ENCODE assay signal across 28 cellular contexts in the genomic region with DNA sequence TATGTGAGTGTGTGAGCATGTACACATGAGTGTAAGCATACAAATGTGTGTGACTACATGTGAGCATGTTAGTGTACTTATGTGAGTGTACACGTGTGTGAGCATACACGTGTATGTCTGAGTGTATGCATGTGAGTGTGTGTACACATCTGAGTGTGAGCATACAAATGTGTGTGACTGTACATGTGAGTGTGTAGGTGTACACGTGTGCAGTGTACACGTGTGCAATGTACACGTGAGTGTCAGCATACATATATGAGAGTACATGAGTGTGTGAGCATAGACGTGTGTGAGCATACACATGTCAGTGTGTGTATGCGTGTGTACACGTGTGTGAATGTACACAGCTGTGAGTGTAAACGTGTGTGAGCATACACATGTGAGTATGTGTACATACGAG.
"Had no signal": no experiment of that assay in that cellular context is flagged by ENCODE, and none has a peak within 500 bp of the region (broad histone marks: within the 10 kb centered on the region; RNA-seq: fewer than 3 reads in every experiment).

No MANE protein-coding gene starts in this region.

- H3K9me3 ChIP-seq: SJCRH30, SK-N-SH had no signal

- DNase-seq: activated CD4-positive, alpha-beta memory T cell treated with anti-CD3 and anti-CD28 coated beads, Interleukin-2, amount 10 ng/mL, durations not matched to agents 7 days and 5 days; activated CD4-positive, alpha-beta T cell treated with anti-CD3 and anti-CD28 coated beads for 36 hours; activated CD4-positive, alpha-beta T cell treated with anti-CD3 and anti-CD28 coated beads, Interleukin-2, amount 50 U/mL, for 1 hour; activated CD8-positive, alpha-beta memory T cell treated with anti-CD3 and anti-CD28 coated beads, Interleukin-2, amount 50 U/mL, for 4 hours; activated gamma-delta T cell treated with Interleukin-2 at 50 U/mL for 16 hours; activated naive CD4-positive, alpha-beta T cell treated with anti-CD3 and anti-CD28 coated beads, Interleukin-2, amount 10 ng/mL, durations not matched to agents 7 days and 5 days; activated naive CD8-positive, alpha-beta T cell treated with anti-CD3 and anti-CD28 coated beads for 36 hours; activated T-cell treated with anti-CD3 and anti-CD28 coated beads, Interleukin-2, amount 50 U/mL, for 72 hours; anterior cingulate cortex; caudate nucleus; NCI-H1092; NCI-H1417 treated with DMSO at 0.1 percent for 48 hours; NCI-H1694; NCI-H2029; NCI-H2107; NCI-H2171 treated with DMSO at 0.1 percent for 48 hours; NCI-H226; NCI-H510A; NCI-H526 treated with DMSO at 0.1 percent for 48 hours; NCI-H82; OCI-M1; Right ventricle myocardium superior; RPMI8226; SK-N-SH; T-helper 1 cell had no signal

- H3K27ac ChIP-seq: VCaP had no signal

- H3K27me3 ChIP-seq: SJCRH30 had no signal

- H3K36me3 ChIP-seq: SJCRH30 had no signal

- ATAC-seq: activated CD4-positive, alpha-beta T cell treated with anti-CD3 and anti-CD28 coated beads for 36 hours; activated T-cell treated with anti-CD3 and anti-CD28 coated beads, Interleukin-2, amount 50 U/mL, for 72 hours; Panc1 had no signal

- H3K4me2 ChIP-seq: SK-N-SH had no signal

- H3K9ac ChIP-seq: SK-N-SH had no signal
